ENCODE assay signal across 8 cellular contexts in genomic region chr12:15688202-15688736, GRCh38.
DNase-seq lines count a peak whose midpoint lies in the region; ATAC-seq lines count a peak whose summit lies in the region.

No MANE protein-coding gene starts in this region.

- peaks cover 21% of the 10 kb centered on the region for H3K27me3 Mint-ChIP-seq in activated naive CD8-positive, alpha-beta T cell treated with anti-CD3 and anti-CD28 coated beads for 36 hours

- H3K4me3 Mint-ChIP-seq in activated naive CD8-positive, alpha-beta T cell treated with anti-CD3 and anti-CD28 coated beads for 36 hours: no peak overlapping the region

- no peaks in the 10 kb centered on the region for H3K9me3 Mint-ChIP-seq in activated naive CD8-positive, alpha-beta T cell treated with anti-CD3 and anti-CD28 coated beads for 36 hours

- ATAC-seq in GM19463 (IDR thresholded peaks at IDR 0.05; ENCODE audit: unreplicated experiment) (peak; percentile 39), sciatic nerve (peak; percentile 81)

- intact Hi-C loops in sciatic nerve (cut with DNase I): no loop called here

- peak; percentile 38 for DNase-seq in OCI-M2 (lab: John Stamatoyannopoulos, UW; ENCODE audit: unreplicated experiment)
- peak; percentile 89 for DNase-seq in globus pallidus (ENCODE audit: low spot score)
- peak; percentile 79 for DNase-seq in sciatic nerve (ENCODE audit: low spot score)
- no peak for DNase-seq in DMS79 treated with DMSO at 0.1 percent for 48 hours (lab: John Stamatoyannopoulos, UW)
- no peak for DNase-seq in activated naive CD8-positive, alpha-beta T cell treated with anti-CD3 and anti-CD28 coated beads for 36 hours
- DNase-seq in NCI-H1930 (lab: John Stamatoyannopoulos, UW): no peak
- DNase-seq in NK-92 (lab: John Stamatoyannopoulos, UW; ENCODE audit: unreplicated experiment): no peak

- H3K27ac Mint-ChIP-seq in activated naive CD8-positive, alpha-beta T cell treated with anti-CD3 and anti-CD28 coated beads for 36 hours: no peak overlapping the region

- no peaks in the 10 kb centered on the region for H3K4me1 Mint-ChIP-seq in activated naive CD8-positive, alpha-beta T cell treated with anti-CD3 and anti-CD28 coated beads for 36 hours

- H3K36me3 Mint-ChIP-seq in activated naive CD8-positive, alpha-beta T cell treated with anti-CD3 and anti-CD28 coated beads for 36 hours: no peaks in the 10 kb centered on the region

Comparison
In these comparisons a context has a peak if more than half of its experiments do, and no peak if none do; other contexts are left out.
1. DNase-seq: peak in OCI-M2 (single experiment), globus pallidus (single experiment) and sciatic nerve (single experiment); none in DMS79 treated with DMSO at 0.1 percent for 48 hours (single experiment), activated naive CD8-positive, alpha-beta T cell treated with anti-CD3 and anti-CD28 coated beads for 36 hours (single experiment), NCI-H1930 (0 of 2) and NK-92 (single experiment).